ENCODE assay signal across 8 cellular contexts in the genomic region with DNA sequence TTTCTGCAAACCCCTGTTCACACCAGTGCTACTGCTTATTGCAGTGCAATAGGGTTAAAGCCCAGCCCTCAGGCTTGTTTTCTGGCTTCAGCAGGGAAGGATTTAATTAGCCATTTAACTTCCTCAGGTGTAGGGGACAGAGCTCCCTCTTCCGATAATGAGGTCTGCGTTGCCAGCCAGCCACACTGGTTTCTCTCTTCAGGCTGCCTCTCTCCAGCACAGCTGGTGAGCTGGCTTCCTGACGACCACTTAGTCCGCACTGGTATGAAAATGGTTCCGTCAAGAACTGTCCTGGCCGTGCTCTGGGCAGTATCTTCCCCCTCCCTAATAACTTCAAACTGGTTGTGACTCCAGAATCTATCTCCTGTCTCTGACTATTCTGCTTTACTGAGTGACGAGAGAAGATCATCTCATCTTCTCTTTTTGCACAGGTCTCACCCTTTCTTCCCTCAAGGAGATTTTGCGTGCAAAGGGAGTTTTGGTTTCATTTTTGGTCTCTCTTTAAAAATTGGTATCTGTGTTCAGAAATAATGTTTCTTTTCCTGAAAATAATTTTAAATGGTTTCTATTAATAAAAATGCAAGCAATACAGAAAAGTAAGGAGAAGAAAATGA. TPM values are rescaled to one million over a fixed set of nuclear protein-coding genes. Genes with fewer than 3 reads are reported as not detected.
DNase-seq lines count a peak whose midpoint lies in the region; ATAC-seq and TF ChIP-seq lines count a peak whose summit lies in the region.

No MANE protein-coding gene starts in this region.

- 1 to 4% (median 3%) methylated on average over 8 of the region's 8 CpGs for WGBS in adrenal gland, 4 donors

- intact Hi-C loops in adrenal gland (cut with DNase I) (no loop called here), tibial artery (cut with DNase I; ENCODE audit: low total_unique reads) (no loop called here)
- intact Hi-C loops in CD4-positive, alpha-beta T cell (cut with DNase I, micrococcal nuclease) = no loop called here

- H3K27ac Mint-ChIP-seq in CD4-positive, alpha-beta T cell = no peak overlapping the region

- H3K27me3 ChIP-seq in H7 (ENCODE audit: control insufficient read depth, insufficient read depth, low read length) = no peaks in the 10 kb centered on the region; the same call in 1 of the 2 replicates
- no peaks in the 10 kb centered on the region for H3K27me3 ChIP-seq in adrenal gland
- H3K27me3 ChIP-seq in tibial artery = no peaks in the 10 kb centered on the region
- no peaks in the 10 kb centered on the region for H3K27me3 ChIP-seq in CD4-positive, alpha-beta T cell (ENCODE audit: control insufficient read depth, insufficient read depth, low read length)

- no peaks in the 10 kb centered on the region for H3K4me1 ChIP-seq in adrenal gland (replicated peaks in 1 of 2)
- H3K4me1 ChIP-seq in tibial artery = peaks cover 0 to 16% (median 0%) of the 10 kb centered on the region in 4 donors

- H3K4me3 ChIP-seq in H7 (ENCODE audit: insufficient read depth, low read depth, low read length) (no peak overlapping the region), adrenal gland (peak overlapping the region in 2 of 4 donors; percentile 36 to 64), tibial artery (peak overlapping the region; percentile 52 to 53)

- no peaks in the 10 kb centered on the region for H3K27me3 Mint-ChIP-seq in CD4-positive, alpha-beta T cell

- peak; percentile 2 for DNase-seq in H7
- DNase-seq in M059J (ENCODE audit: low read depth) = peak; percentile 63
- DNase-seq in adrenal gland = peak; percentile 14 to 54 (median 20)
- DNase-seq in left lobe of liver (ENCODE audit: low spot score) = no peak
- no peak for DNase-seq in tibial artery
- DNase-seq in AML-193 (lab: John Stamatoyannopoulos, UW) = no peak
- DNase-seq in CD4-positive, alpha-beta T cell = no peak

- CTCF ChIA-PET in CD4-positive, alpha-beta T cell (lab: Charles Lee) = no interaction called here

- no peaks in the 10 kb centered on the region for H3K36me3 Mint-ChIP-seq in CD4-positive, alpha-beta T cell (ENCODE audit: low read depth)

- no peak overlapping the region for H3K4me3 Mint-ChIP-seq in CD4-positive, alpha-beta T cell

- H3K36me3 ChIP-seq in H7 (replicated peaks; ENCODE audit: control insufficient read depth, insufficient read depth, low read length) = no peaks in the 10 kb centered on the region
- no peaks in the 10 kb centered on the region for H3K36me3 ChIP-seq in adrenal gland (replicated peaks in 1 of 2)
- H3K36me3 ChIP-seq in tibial artery = no peaks in the 10 kb centered on the region

- no peaks in the 10 kb centered on the region for H3K9me3 Mint-ChIP-seq in CD4-positive, alpha-beta T cell

- POLR2A ChIA-PET in CD4-positive, alpha-beta T cell (lab: Charles Lee) = no interaction called here

- no peaks in the 10 kb centered on the region for H3K9me3 ChIP-seq in adrenal gland (replicated peaks in 1 of 3)
- no peaks in the 10 kb centered on the region for H3K9me3 ChIP-seq in tibial artery
- H3K9me3 ChIP-seq in CD4-positive, alpha-beta T cell (ENCODE audit: control insufficient read depth, low read length) = no peaks in the 10 kb centered on the region

- TF ChIP-seq POLR2A in adrenal gland (IDR thresholded peaks at IDR 0.05) = no peak

- ATAC-seq in GM18511 (IDR thresholded peaks at IDR 0.05; ENCODE audit: unreplicated experiment) = peak; percentile 80
- peak; percentile 90 for ATAC-seq in left lobe of liver
- ATAC-seq in CD4-positive, alpha-beta T cell (ENCODE audit: poor library complexity) = no peak

- no peaks in the 10 kb centered on the region for H3K4me1 Mint-ChIP-seq in CD4-positive, alpha-beta T cell (ENCODE audit: low read depth)

- TF ChIP-seq CTCF in adrenal gland (IDR thresholded peaks at IDR 0.05) = no peak
- no peak for TF ChIP-seq CTCF in tibial artery (IDR thresholded peaks at IDR 0.05)
- no peak for TF ChIP-seq CTCF in CD4-positive, alpha-beta T cell (IDR thresholded peaks at IDR 0.05)

- no peak overlapping the region for H3K27ac ChIP-seq in adrenal gland
- H3K27ac ChIP-seq in tibial artery = peak overlapping the region in 1 of 2 donors; percentile 36
- no peak overlapping the region for H3K27ac ChIP-seq in CD4-positive, alpha-beta T cell (ENCODE audit: low read depth, low read length)

RNA-seq across cellular contexts. Expression of gene CNTN5, which starts 49.2 kb away (rescaled TPM):
- total RNA-seq in H7 (2014; rRNA removed; shearing (Covaris generic)) = 0.07 and 0.17 TPM in 2 replicates
- total RNA-seq in M059J (2014; rRNA removed; shearing (Covaris generic)) = 0.57 and 1.6 TPM in 2 replicates
- total RNA-seq in adrenal gland (under 1 TPM in 2 of 8 donors, not detected in 6; 0.07 to 0.42 TPM), left lobe of liver (not detected)
- polyA plus RNA-seq in adrenal gland = under 1 TPM in 1 of 3 donors, not detected in 2; 0.18 TPM
- not detected for total RNA-seq in CD4-positive, alpha-beta T cell

Comparison
In these comparisons a context has a peak if more than half of its experiments do, and no peak if none do; other contexts are left out.
1. DNase-seq: peak in H7 (single experiment), M059J (single experiment) and adrenal gland (7 of 7); none in left lobe of liver (single experiment), tibial artery (0 of 2), AML-193 (0 of 2) and CD4-positive, alpha-beta T cell (0 of 10).